ENCODE assay signal across 2 cellular contexts in genomic region chr12:96361074-96361473, GRCh38.
TF ChIP-seq lines count a peak whose summit lies in the region.

No MANE protein-coding gene starts in this region.

TF ChIP-seq in endothelial cell of umbilical vein, 7 proteins besides CTCF, POLR2A, EP300 and RAD21 (continued from another document):
- TF ChIP-seq MAX (IDR thresholded peaks at IDR 0.05; ENCODE audit: insufficient read depth, insufficient read length) (no peak), EZH2 (IDR thresholded peaks at IDR 0.05; ENCODE audit: borderline replicate concordance, low read depth, low read length, severe bottlenecking) (no peak), MYC (IDR thresholded peaks at IDR 0.05; ENCODE audit: low read depth, low read length) (no peak)

TF ChIP-seq in SK-N-SH treated with all-trans-retinoic acid at 6 μM for 48 hours, 23 proteins besides CTCF, POLR2A, EP300 and RAD21:
- TF ChIP-seq TSHZ2 (CRISPR knock-in tag; IDR thresholded peaks at IDR 0.05) (no peak), ISL1 (CRISPR knock-in tag; IDR thresholded peaks at IDR 0.05) (no peak), ARNTL (CRISPR knock-in tag; IDR thresholded peaks at IDR 0.05; ENCODE audit: borderline replicate concordance, low read depth) (no peak), GLIS3 (CRISPR knock-in tag; IDR thresholded peaks at IDR 0.05) (no peak), TCF4 (CRISPR knock-in tag; IDR thresholded peaks at IDR 0.05; ENCODE audit: borderline replicate concordance) (no peak), CREB5 (CRISPR knock-in tag; IDR thresholded peaks at IDR 0.05; ENCODE audit: low read depth) (no peak), ZFP3 (CRISPR knock-in tag; IDR thresholded peaks at IDR 0.05) (no peak), TOX (CRISPR knock-in tag; IDR thresholded peaks at IDR 0.05; ENCODE audit: borderline replicate concordance) (no peak), ZNF565 (CRISPR knock-in tag; conservative IDR thresholded peaks at IDR 0.05; ENCODE audit: low read depth) (no peak), ZNF70 (CRISPR knock-in tag; IDR thresholded peaks at IDR 0.05) (no peak), RARB (CRISPR knock-in tag; IDR thresholded peaks at IDR 0.05) (no peak), ZFP30 (CRISPR knock-in tag; IDR thresholded peaks at IDR 0.05) (no peak), BACH2 (CRISPR knock-in tag; IDR thresholded peaks at IDR 0.05; ENCODE audit: borderline replicate concordance) (no peak), ZC3H10 (CRISPR knock-in tag; IDR thresholded peaks at IDR 0.05) (no peak), POU6F1 (CRISPR knock-in tag; IDR thresholded peaks at IDR 0.05; ENCODE audit: borderline replicate concordance, low read depth) (no peak), CSRNP3 (CRISPR knock-in tag; IDR thresholded peaks at IDR 0.05) (no peak)
